In genomic region chr2:74104839-74105238, GRCh38 we compare ENCODE assay signal across 18 cellular contexts. TPM values are rescaled to one million over a fixed set of nuclear protein-coding genes. Genes with fewer than 3 reads are reported as not detected.
DNase-seq lines count a peak whose midpoint lies in the region; ATAC-seq and TF ChIP-seq lines count a peak whose summit lies in the region.
"Had no signal": no experiment of that assay in that cellular context is flagged by ENCODE, and none has a peak within 500 bp of the region (broad histone marks: within the 10 kb centered on the region; RNA-seq: fewer than 3 reads in every experiment).

No MANE protein-coding gene starts in this region.

- H3K4me1 ChIP-seq in PC-9 (replicated peaks; ENCODE audit: insufficient read depth): no peaks in the 10 kb centered on the region

- no peaks in the 10 kb centered on the region for H3K9me3 Mint-ChIP-seq in natural killer cell
- no peaks in the 10 kb centered on the region for H3K9me3 Mint-ChIP-seq in natural killer cell treated with Interleukin-12 subunit alpha and Interleukin-12 subunit beta and Interleukin-15 and Interleukin-18, amount 100 ng/mL, for 72 hours
- H3K9me3 Mint-ChIP-seq: activated naive CD8-positive, alpha-beta T cell treated with anti-CD3 and anti-CD28 coated beads for 36 hours; activated T-cell treated with anti-CD3 and anti-CD28 coated beads, Interleukin-2, amount 50 U/mL, for 4 hours had no signal

- no peaks in the 10 kb centered on the region for H3K27me3 ChIP-seq in PC-9 (ENCODE audit: insufficient read depth, low read depth)
- H3K27me3 ChIP-seq: cardiac muscle cell had no signal

- DNase-seq in natural killer cell: no peak
- no peak for DNase-seq in natural killer cell treated with Interleukin-12 subunit alpha and Interleukin-12 subunit beta and Interleukin-15 and Interleukin-18, amount 100 ng/mL, for 72 hours (ENCODE audit: low spot score)
- no peak for DNase-seq in PC-9
- peak; percentile 17 for DNase-seq in fibroblast of mammary gland (ENCODE audit: low read depth)
- no peak for DNase-seq in medulla oblongata (ENCODE audit: extremely low spot score)
- DNase-seq in GM10248 (ENCODE audit: extremely low spot score): no peak
- DNase-seq: activated naive CD8-positive, alpha-beta T cell treated with anti-CD3 and anti-CD28 coated beads for 36 hours; activated T-cell treated with anti-CD3 and anti-CD28 coated beads, Interleukin-2, amount 50 U/mL, for 4 hours; GF-D8; NCI-H1417; NCI-H2171; NCI-H748 treated with DMSO at 0.1 percent for 48 hours; occipital lobe; RPMI8226; T-helper 1 cell had no signal

- H3K27me3 Mint-ChIP-seq in natural killer cell (ENCODE audit: low read depth in 2 of 2): no peaks in the 10 kb centered on the region
- H3K27me3 Mint-ChIP-seq in natural killer cell treated with Interleukin-12 subunit alpha and Interleukin-12 subunit beta and Interleukin-15 and Interleukin-18, amount 100 ng/mL, for 72 hours: no peaks in the 10 kb centered on the region
- H3K27me3 Mint-ChIP-seq: activated naive CD8-positive, alpha-beta T cell treated with anti-CD3 and anti-CD28 coated beads for 36 hours had no signal

- TF ChIP-seq CTCF in natural killer cell (IDR thresholded peaks at IDR 0.05) (peak; percentile 34), PC-9 (conservative IDR thresholded peaks at IDR 0.05) (peak; percentile 30; the same call in 1 of the 2 replicates), fibroblast of mammary gland (conservative IDR thresholded peaks at IDR 0.05; ENCODE audit: control insufficient read depth, insufficient read depth, low read depth, low read length) (peak; percentile 24), GM10248 (IDR thresholded peaks at IDR 0.05; ENCODE audit: control extremely low read depth, extremely low read depth, low read depth, missing control alignments) (no peak)

- no peak overlapping the region for H3K27ac ChIP-seq in PC-9
- H3K27ac ChIP-seq: cardiac muscle cell had no signal

- no peaks in the 10 kb centered on the region for H3K9me3 ChIP-seq in PC-9 (ENCODE audit: insufficient read depth, low read depth)

- H3K79me2 ChIP-seq in PC-9 (ENCODE audit: low read depth): no peaks in the 10 kb centered on the region

- BruUV-seq in PC-9 (replicated peaks; lab: Mats Ljungman, UMichigan): no TSS peak

- POLR2A ChIA-PET in PC-9 (lab: Charles Lee; ENCODE audit: unreplicated experiment) (no interaction called here), GM10248 (lab: Yijun Ruan, JAX) (interaction anchor here (0.6 kb wide), 1 partner anchor 18 kb away, joined by 4 read pairs; no protein-coding TSS in a partner anchor)

- no peak overlapping the region for H3K4me2 ChIP-seq in PC-9

- no peak overlapping the region for H2AFZ ChIP-seq in PC-9

- H4K20me1 ChIP-seq in PC-9 (ENCODE audit: insufficient read depth): peaks cover 3% of the 10 kb centered on the region; the same call in 1 of the 2 replicates

- H3K4me3 ChIP-seq in PC-9 (no peak overlapping the region), fibroblast of mammary gland (ENCODE audit: control insufficient read depth, low read depth, low read length) (no peak overlapping the region)
- H3K4me3 ChIP-seq: cardiac muscle cell had no signal

- H3K9me2 ChIP-seq in PC-9 (ENCODE audit: insufficient read depth): no peaks in the 10 kb centered on the region

- H3F3A ChIP-seq in PC-9 (ENCODE audit: insufficient read depth, low read depth): no peaks in the 10 kb centered on the region

- ATAC-seq in natural killer cell (peak in 1 of 3 donors; percentile 60), GM21528 (IDR thresholded peaks at IDR 0.05; ENCODE audit: low FRiP score, unreplicated experiment) (no peak), GM18907 (IDR thresholded peaks at IDR 0.05; ENCODE audit: unreplicated experiment) (no peak)
- no peak for ATAC-seq in natural killer cell treated with Interleukin-12 subunit alpha and Interleukin-12 subunit beta and Interleukin-15 and Interleukin-18, amount 100 ng/mL, for 72 hours
- ATAC-seq: activated T-cell treated with anti-CD3 and anti-CD28 coated beads, Interleukin-2, amount 50 U/mL, for 4 hours had no signal

- CTCF ChIA-PET in PC-9 (lab: Charles Lee) (no interaction called here), GM10248 (lab: Yijun Ruan, JAX) (interaction anchor here (0.9 to 2.9 kb wide), 6 partner anchors 15 to 281 kb away, joined by 3 to 12 read pairs (median 3); no protein-coding TSS in a partner anchor)

- H3K27ac Mint-ChIP-seq in natural killer cell: no peak overlapping the region
- H3K27ac Mint-ChIP-seq in natural killer cell treated with Interleukin-12 subunit alpha and Interleukin-12 subunit beta and Interleukin-15 and Interleukin-18, amount 100 ng/mL, for 72 hours: peak overlapping the region in 1 of 2 donors; percentile 29
- H3K27ac Mint-ChIP-seq: activated naive CD8-positive, alpha-beta T cell treated with anti-CD3 and anti-CD28 coated beads for 36 hours had no signal

- intact Hi-C loops in natural killer cell (cut with micrococcal nuclease): loop anchor here (1.0 kb wide), 1 partner anchor 197 kb away; no protein-coding TSS in a partner anchor
- intact Hi-C loops in PC-9 (cut with micrococcal nuclease; ENCODE audit: unreplicated experiment): no loop called here

- H3K36me3 ChIP-seq in PC-9 (ENCODE audit: low read depth): 0 out of 2 replicates have a peak, but pooled peaks cover under 1% of the 10 kb centered on the region

- H3K36me3 Mint-ChIP-seq in natural killer cell: no peaks in the 10 kb centered on the region
- H3K36me3 Mint-ChIP-seq in natural killer cell treated with Interleukin-12 subunit alpha and Interleukin-12 subunit beta and Interleukin-15 and Interleukin-18, amount 100 ng/mL, for 72 hours: no peaks in the 10 kb centered on the region

- H3K4me1 Mint-ChIP-seq in natural killer cell: peaks cover 14 to 22% of the 10 kb centered on the region in 2 donors
- H3K4me1 Mint-ChIP-seq in natural killer cell treated with Interleukin-12 subunit alpha and Interleukin-12 subunit beta and Interleukin-15 and Interleukin-18, amount 100 ng/mL, for 72 hours (ENCODE audit: low read depth in 2 of 2): peaks cover 9 to 23% of the 10 kb centered on the region in 2 donors

- no peak overlapping the region for H3K4me3 Mint-ChIP-seq in natural killer cell
- H3K4me3 Mint-ChIP-seq in natural killer cell treated with Interleukin-12 subunit alpha and Interleukin-12 subunit beta and Interleukin-15 and Interleukin-18, amount 100 ng/mL, for 72 hours: no peak overlapping the region
- H3K4me3 Mint-ChIP-seq: activated naive CD8-positive, alpha-beta T cell treated with anti-CD3 and anti-CD28 coated beads for 36 hours; activated T-cell treated with anti-CD3 and anti-CD28 coated beads, Interleukin-2, amount 50 U/mL, for 4 hours had no signal

RNA-seq across cellular contexts. Expression of gene BOLA3, which starts 42.9 kb away (rescaled TPM):
- total RNA-seq in natural killer cell (10 to 100 TPM in 2 of 3 donors, 1 to 10 TPM in 1; 8.1 to 13.8 (median 11.9) TPM), PC-9 (2021) (28.2 and 30.4 TPM in 2 replicates)
- total RNA-seq in natural killer cell treated with Interleukin-12 subunit alpha and Interleukin-12 subunit beta and Interleukin-15 and Interleukin-18, amount 100 ng/mL, for 72 hours: 10 to 100 TPM; 68.0 to 72.5 TPM
